In genomic region chr14:77741438-77741837, GRCh38 we compare ENCODE assay signal across 20 cellular contexts.
"Had no signal": no experiment of that assay in that cellular context is flagged by ENCODE, and none has a peak within 500 bp of the region (broad histone marks: within the 10 kb centered on the region; RNA-seq: fewer than 3 reads in every experiment).

No MANE protein-coding gene starts in this region.

- H3K4me3 Mint-ChIP-seq: activated T-helper 1 cell treated with anti-CD3 and anti-CD28 coated beads, Interleukin-12 subunit alpha, Interleukin-12 subunit beta, Interleukin-2, Interleukin-4 antibody, amounts not matched to agents 30 ng/mL and 10 ng/mL and 1 ng/mL, durations not matched to agents 14 hours and 24 hours and 36 hours; nephron had no signal

- ATAC-seq: body of pancreas, foreskin keratinocyte had no signal

- H3K27ac Mint-ChIP-seq: activated T-helper 1 cell treated with anti-CD3 and anti-CD28 coated beads, Interleukin-12 subunit alpha, Interleukin-12 subunit beta, Interleukin-2, Interleukin-4 antibody, amounts not matched to agents 30 ng/mL and 10 ng/mL and 1 ng/mL, durations not matched to agents 14 hours and 24 hours and 36 hours; nephron had no signal

- H3K27ac ChIP-seq: body of pancreas, foreskin keratinocyte, hepatocyte, SJCRH30, spleen, suprapubic skin, transverse colon, uterus had no signal

- H3K27me3 ChIP-seq: body of pancreas, dorsolateral prefrontal cortex, foreskin keratinocyte, hepatocyte, SJCRH30, spleen, suprapubic skin, transverse colon, uterus had no signal

- H3K9me3 ChIP-seq: body of pancreas, SJCRH30, spleen, suprapubic skin, transverse colon, uterus had no signal

- H3K4me1 ChIP-seq: foreskin keratinocyte, SJCRH30, suprapubic skin, uterus had no signal

- H3K9me3 Mint-ChIP-seq: activated naive CD4-positive, alpha-beta T cell treated with anti-CD3 and anti-CD28 coated beads, Interleukin-2, amount 50 U/mL, for 72 hours; activated T-helper 1 cell treated with anti-CD3 and anti-CD28 coated beads, Interleukin-12 subunit alpha, Interleukin-12 subunit beta, Interleukin-2, Interleukin-4 antibody, amounts not matched to agents 30 ng/mL and 10 ng/mL and 1 ng/mL, durations not matched to agents 14 hours and 24 hours and 36 hours had no signal

- H3K4me3 ChIP-seq: body of pancreas, dorsolateral prefrontal cortex, hepatocyte, SJCRH30, spleen, suprapubic skin, transverse colon, uterus had no signal

- DNase-seq: activated CD4-positive, CD25-positive, alpha-beta regulatory T cell treated with anti-CD3 and anti-CD28 coated beads, Interleukin-2, amount 50 U/mL, for 72 hours; activated CD8-positive, alpha-beta memory T cell treated with anti-CD3 and anti-CD28 coated beads, Interleukin-2, amount 50 U/mL, for 4 hours; amygdala; body of pancreas; caudate nucleus; dorsolateral prefrontal cortex; foreskin keratinocyte; mesendoderm; retina; SJCRH30; spleen; stimulated activated CD4-positive, alpha-beta T cell treated with anti-CD3 and anti-CD28 coated beads, Interleukin-4, amount 100 ng/mL, for 4 hours; stimulated activated naive CD4-positive, alpha-beta T cell treated with Interleukin-2 at 50 U/mL for 16 hours; transverse colon; uterus had no signal

- H3K36me3 ChIP-seq: uterus had no signal

- H3K4me1 Mint-ChIP-seq: nephron had no signal
